In genomic region chr19:3383121-3383722, GRCh38 we compare ENCODE assay signal across 10 cellular contexts. TPM values are rescaled to one million over a fixed set of nuclear protein-coding genes. Genes with fewer than 3 reads are reported as not detected.
DNase-seq lines count a peak whose midpoint lies in the region; ATAC-seq and TF ChIP-seq lines count a peak whose summit lies in the region.
"Had no signal": no experiment of that assay in that cellular context is flagged by ENCODE, and none has a peak within 500 bp of the region (broad histone marks: within the 10 kb centered on the region; RNA-seq: fewer than 3 reads in every experiment).

No MANE protein-coding gene starts in this region.

- ATAC-seq in lower lobe of right lung: no peak

- TF ChIP-seq CTCF in HEK293 (tag by site-specific recombination; IDR thresholded peaks at IDR 0.05): no peak
- no peak for TF ChIP-seq CTCF in colonic mucosa (IDR thresholded peaks at IDR 0.05)
- TF ChIP-seq CTCF in lower lobe of right lung (IDR thresholded peaks at IDR 0.05): no peak
- TF ChIP-seq CTCF in testis (IDR thresholded peaks at IDR 0.05): no peak

- H3K27me3 ChIP-seq in colonic mucosa: no peaks in the 10 kb centered on the region
- no peaks in the 10 kb centered on the region for H3K27me3 ChIP-seq in lower lobe of right lung (ENCODE audit: low read depth)
- no peaks in the 10 kb centered on the region for H3K27me3 ChIP-seq in testis

- POLR2A ChIA-PET in HEK293 (lab: Yijun Ruan, JAX): interaction anchor here (1.0 kb wide), 1 partner anchor 36 kb away, joined by 6 read pairs; no protein-coding TSS in a partner anchor

- H3K4me1 ChIP-seq in HEK293 (ENCODE audit: control insufficient read depth, insufficient read depth, low read length) (no peaks in the 10 kb centered on the region), colonic mucosa (peaks cover 7% of the 10 kb centered on the region), lower lobe of right lung (peaks cover 84% of the 10 kb centered on the region), testis (peaks cover 77% of the 10 kb centered on the region)

- TF ChIP-seq POLR2A in testis (IDR thresholded peaks at IDR 0.05): no peak

- DNase-seq in colonic mucosa (peak; percentile 47), lower lobe of right lung (no peak), testis (peak; percentile 80), DMS 273 treated with DMSO at 0.1 percent for 48 hours (lab: John Stamatoyannopoulos, UW) (no peak), cortex of kidney (lab: John Stamatoyannopoulos, UW) (no peak), DMS153 (lab: John Stamatoyannopoulos, UW) (no peak)
- no peak for DNase-seq in stimulated activated CD4-positive, alpha-beta T cell treated with anti-CD3 and anti-CD28 coated beads, Interleukin-2, amount 100 ng/mL, for 24 hours
- DNase-seq: CD4-positive, alpha-beta memory T cell; NCI-H2081 treated with DMSO at 0.1 percent for 48 hours had no signal

- CTCF ChIA-PET in HEK293 (lab: Yijun Ruan, JAX): interaction anchor here (0.6 kb wide), 1 partner anchor 46 kb away, joined by 4 read pairs; no protein-coding TSS in a partner anchor

- H3K9me3 ChIP-seq in HEK293 (ENCODE audit: control insufficient read depth, insufficient read depth, low read depth, low read length) (no peaks in the 10 kb centered on the region), colonic mucosa (no peaks in the 10 kb centered on the region), lower lobe of right lung (no peaks in the 10 kb centered on the region), testis (no peaks in the 10 kb centered on the region)

- H3K9ac ChIP-seq in colonic mucosa (ENCODE audit: low read depth in 2 of 2, low read length in 2 of 2): no peak overlapping the region

- WGBS in testis, 2 donors: 56 to 60% methylated on average over 5 to 13 of the region's 13 CpGs

- H3K36me3 ChIP-seq in HEK293 (ENCODE audit: control insufficient read depth in 2 of 2, insufficient read depth in 1 of 2, low read length in 2 of 2) (peaks cover 0 to 27% of the 10 kb centered on the region in 2 experiments; a peak in 2 of 3 replicates), colonic mucosa (no peaks in the 10 kb centered on the region), lower lobe of right lung (peaks cover 28% of the 10 kb centered on the region), testis (ENCODE audit: low read depth, missing control alignments) (no peaks in the 10 kb centered on the region)

- H3K4me3 ChIP-seq in HEK293 (ENCODE audit: low read depth, low read length) (no peak overlapping the region), colonic mucosa (no peak overlapping the region), lower lobe of right lung (no peak overlapping the region), testis (no peak overlapping the region)

- intact Hi-C loops in colonic mucosa (cut with DNase I) (no loop called here), lower lobe of right lung (cut with DNase I) (no loop called here), testis (cut with DNase I; ENCODE audit: low total_unique reads) (no loop called here)

- H3K27ac ChIP-seq in HEK293 (ENCODE audit: extremely low read depth, low read depth, low read length): no peak overlapping the region
- no peak overlapping the region for H3K27ac ChIP-seq in colonic mucosa
- peak overlapping the region; percentile 28 for H3K27ac ChIP-seq in lower lobe of right lung
- peak overlapping the region; percentile 64 to 89 for H3K27ac ChIP-seq in testis

TF ChIP-seq in HEK293, 187 proteins besides CTCF, POLR2A, EP300 and RAD21:
- TF ChIP-seq EGR2 (tag by site-specific recombination; IDR thresholded peaks at IDR 0.05; ENCODE audit: low read depth) (peak; percentile 22; the same call in 1 of the 2 replicates), ZFHX2 (tag by site-specific recombination; conservative IDR thresholded peaks at IDR 0.05) (0 out of 2 replicates have a peak, but pooled peaks have one; percentile 19), ZFP37 (tag by site-specific recombination; IDR thresholded peaks at IDR 0.05) (no peak), ZNF169 (tag by site-specific recombination; IDR thresholded peaks at IDR 0.05) (no peak)

RNA-seq across cellular contexts. Expression of gene NFIC, which starts 16.8 kb away (rescaled TPM):
- total RNA-seq in colonic mucosa (10 to 100 TPM; 42.0 to 71.3 TPM), lower lobe of right lung (132 TPM), testis (100 to 1,000 TPM; 113 to 127 TPM)
- 56.5 TPM for polyA plus RNA-seq in testis (ENCODE audit: insufficient read depth, low read depth, low replicate concordance)

Comparison
In these comparisons a context has a peak if more than half of its experiments do, and no peak if none do; other contexts are left out.
1. H3K27ac ChIP-seq: peak in lower lobe of right lung (single experiment) and testis (2 of 2); none in HEK293 (single experiment) and colonic mucosa (single experiment).
2. DNase-seq: peak in colonic mucosa (single experiment) and testis (single experiment); none in lower lobe of right lung (single experiment), stimulated activated CD4-positive, alpha-beta T cell treated with anti-CD3 and anti-CD28 coated beads, Interleukin-2, amount 100 ng/mL, for 24 hours (0 of 2), DMS 273 treated with DMSO at 0.1 percent for 48 hours (single experiment), cortex of kidney (single experiment) and DMS153 (single experiment).